1 cellular context compared by ENCODE assay signal in the genomic region with DNA sequence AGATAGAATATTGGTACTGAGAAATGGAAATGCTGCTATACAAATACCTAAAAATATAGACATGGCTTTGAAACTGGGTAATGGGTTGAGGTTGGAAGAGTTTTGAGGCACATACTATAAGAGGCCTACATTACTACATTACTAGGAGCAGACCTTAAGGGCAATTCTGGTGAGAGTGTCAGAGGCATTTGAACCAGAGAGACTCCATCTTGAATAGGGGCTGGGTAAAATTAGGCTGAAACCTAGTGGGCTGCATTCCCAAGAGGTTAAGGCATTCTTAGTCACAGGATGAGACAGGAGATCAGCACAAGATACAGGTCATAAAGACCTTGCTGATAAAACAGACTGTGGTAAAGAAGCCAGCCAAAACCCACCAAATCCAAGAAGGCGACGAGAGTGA.
A peak's percentile ranks its signal among the peaks of the same experiment; 100 is the strongest.
TF ChIP-seq lines count a peak whose summit lies in the region.

No MANE protein-coding gene starts in this region.

TF ChIP-seq in K562, 482 proteins besides CTCF, POLR2A, EP300 and RAD21 (continued from another document):
- TF ChIP-seq MAZ (CRISPR knock-in tag; conservative IDR thresholded peaks at IDR 0.05 in 1 of 2, IDR thresholded peaks at IDR 0.05 in 1 of 2), result peak in 1 of 2 experiments; percentile 85; a peak in 2 of 4 replicates
- TF ChIP-seq, protein P1, sequence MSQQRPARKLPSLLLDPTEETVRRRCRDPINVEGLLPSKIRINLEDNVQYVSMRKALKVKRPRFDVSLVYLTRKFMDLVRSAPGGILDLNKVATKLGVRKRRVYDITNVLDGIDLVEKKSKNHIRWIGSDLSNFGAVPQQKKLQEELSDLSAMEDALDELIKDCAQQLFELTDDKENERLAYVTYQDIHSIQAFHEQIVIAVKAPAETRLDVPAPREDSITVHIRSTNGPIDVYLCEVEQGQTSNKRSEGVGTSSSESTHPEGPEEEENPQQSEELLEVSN (IDR thresholded peaks at IDR 0.05; ENCODE audit: borderline replicate concordance in 1 of 2, extremely low read depth in 1 of 2, insufficient read depth in 1 of 2, insufficient read length in 1 of 2, low read depth in 1 of 2, low read length in 1 of 2, poor library complexity in 1 of 2, severe bottlenecking in 1 of 2), result no peak
- no peak for TF ChIP-seq ZNF146 (CRISPR knock-in tag; IDR thresholded peaks at IDR 0.05; ENCODE audit: unreplicated experiment)
- no peak for TF ChIP-seq CHD1 (IDR thresholded peaks at IDR 0.05; ENCODE audit: low read length)
- no peak for TF ChIP-seq PHF21A (IDR thresholded peaks at IDR 0.05; ENCODE audit: borderline replicate concordance, low read depth)
- TF ChIP-seq ZNF586 (CRISPR knock-in tag; conservative IDR thresholded peaks at IDR 0.05), result no peak
- no peak for TF ChIP-seq TOE1 (IDR thresholded peaks at IDR 0.05; ENCODE audit: borderline replicate concordance)
- TF ChIP-seq TOE1 (CRISPR knock-in tag; IDR thresholded peaks at IDR 0.05; ENCODE audit: borderline replicate concordance, low read depth), result no peak
- TF ChIP-seq, protein P2, sequence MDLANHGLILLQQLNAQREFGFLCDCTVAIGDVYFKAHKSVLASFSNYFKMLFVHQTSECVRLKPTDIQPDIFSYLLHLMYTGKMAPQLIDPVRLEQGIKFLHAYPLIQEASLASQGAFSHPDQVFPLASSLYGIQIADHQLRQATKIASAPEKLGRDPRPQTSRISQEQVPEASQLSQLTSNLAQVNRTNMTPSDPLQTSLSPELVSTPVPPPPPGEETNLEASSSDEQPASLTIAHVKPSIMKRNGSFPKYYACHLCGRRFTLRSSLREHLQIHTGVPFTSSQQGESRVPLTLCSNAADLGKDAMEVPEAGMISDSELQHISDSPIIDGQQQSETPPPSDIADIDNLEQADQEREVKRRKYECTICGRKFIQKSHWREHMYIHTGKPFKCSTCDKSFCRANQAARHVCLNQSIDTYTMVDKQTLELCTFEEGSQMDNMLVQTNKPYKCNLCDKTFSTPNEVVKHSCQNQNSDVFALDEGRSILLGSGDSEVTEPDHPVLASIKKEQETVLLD (IDR thresholded peaks at IDR 0.05), result no peak
- no peak for TF ChIP-seq ZKSCAN1 (IDR thresholded peaks at IDR 0.05; ENCODE audit: low read depth, low read length)
- TF ChIP-seq, protein P3, sequence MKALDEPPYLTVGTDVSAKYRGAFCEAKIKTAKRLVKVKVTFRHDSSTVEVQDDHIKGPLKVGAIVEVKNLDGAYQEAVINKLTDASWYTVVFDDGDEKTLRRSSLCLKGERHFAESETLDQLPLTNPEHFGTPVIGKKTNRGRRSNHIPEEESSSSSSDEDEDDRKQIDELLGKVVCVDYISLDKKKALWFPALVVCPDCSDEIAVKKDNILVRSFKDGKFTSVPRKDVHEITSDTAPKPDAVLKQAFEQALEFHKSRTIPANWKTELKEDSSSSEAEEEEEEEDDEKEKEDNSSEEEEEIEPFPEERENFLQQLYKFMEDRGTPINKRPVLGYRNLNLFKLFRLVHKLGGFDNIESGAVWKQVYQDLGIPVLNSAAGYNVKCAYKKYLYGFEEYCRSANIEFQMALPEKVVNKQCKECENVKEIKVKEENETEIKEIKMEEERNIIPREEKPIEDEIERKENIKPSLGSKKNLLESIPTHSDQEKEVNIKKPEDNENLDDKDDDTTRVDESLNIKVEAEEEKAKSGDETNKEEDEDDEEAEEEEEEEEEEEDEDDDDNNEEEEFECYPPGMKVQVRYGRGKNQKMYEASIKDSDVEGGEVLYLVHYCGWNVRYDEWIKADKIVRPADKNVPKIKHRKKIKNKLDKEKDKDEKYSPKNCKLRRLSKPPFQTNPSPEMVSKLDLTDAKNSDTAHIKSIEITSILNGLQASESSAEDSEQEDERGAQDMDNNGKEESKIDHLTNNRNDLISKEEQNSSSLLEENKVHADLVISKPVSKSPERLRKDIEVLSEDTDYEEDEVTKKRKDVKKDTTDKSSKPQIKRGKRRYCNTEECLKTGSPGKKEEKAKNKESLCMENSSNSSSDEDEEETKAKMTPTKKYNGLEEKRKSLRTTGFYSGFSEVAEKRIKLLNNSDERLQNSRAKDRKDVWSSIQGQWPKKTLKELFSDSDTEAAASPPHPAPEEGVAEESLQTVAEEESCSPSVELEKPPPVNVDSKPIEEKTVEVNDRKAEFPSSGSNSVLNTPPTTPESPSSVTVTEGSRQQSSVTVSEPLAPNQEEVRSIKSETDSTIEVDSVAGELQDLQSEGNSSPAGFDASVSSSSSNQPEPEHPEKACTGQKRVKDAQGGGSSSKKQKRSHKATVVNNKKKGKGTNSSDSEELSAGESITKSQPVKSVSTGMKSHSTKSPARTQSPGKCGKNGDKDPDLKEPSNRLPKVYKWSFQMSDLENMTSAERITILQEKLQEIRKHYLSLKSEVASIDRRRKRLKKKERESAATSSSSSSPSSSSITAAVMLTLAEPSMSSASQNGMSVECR (CRISPR knock-in tag; IDR thresholded peaks at IDR 0.05), result no peak
- peak; percentile 70; the same call in 1 of the 2 replicates for TF ChIP-seq ZNF444 (CRISPR knock-in tag; IDR thresholded peaks at IDR 0.05)
- TF ChIP-seq ERF (CRISPR knock-in tag; IDR thresholded peaks at IDR 0.05), result peak; percentile 89
- TF ChIP-seq FOSL1 (tag; conservative IDR thresholded peaks at IDR 0.05), result no peak
- TF ChIP-seq KDM2B (CRISPR knock-in tag; IDR thresholded peaks at IDR 0.05), result no peak
- no peak for TF ChIP-seq CSDE1 (IDR thresholded peaks at IDR 0.05)
- peak; percentile 87 for TF ChIP-seq SMAD3 (CRISPR knock-in tag; conservative IDR thresholded peaks at IDR 0.05)
- TF ChIP-seq, protein P4, sequence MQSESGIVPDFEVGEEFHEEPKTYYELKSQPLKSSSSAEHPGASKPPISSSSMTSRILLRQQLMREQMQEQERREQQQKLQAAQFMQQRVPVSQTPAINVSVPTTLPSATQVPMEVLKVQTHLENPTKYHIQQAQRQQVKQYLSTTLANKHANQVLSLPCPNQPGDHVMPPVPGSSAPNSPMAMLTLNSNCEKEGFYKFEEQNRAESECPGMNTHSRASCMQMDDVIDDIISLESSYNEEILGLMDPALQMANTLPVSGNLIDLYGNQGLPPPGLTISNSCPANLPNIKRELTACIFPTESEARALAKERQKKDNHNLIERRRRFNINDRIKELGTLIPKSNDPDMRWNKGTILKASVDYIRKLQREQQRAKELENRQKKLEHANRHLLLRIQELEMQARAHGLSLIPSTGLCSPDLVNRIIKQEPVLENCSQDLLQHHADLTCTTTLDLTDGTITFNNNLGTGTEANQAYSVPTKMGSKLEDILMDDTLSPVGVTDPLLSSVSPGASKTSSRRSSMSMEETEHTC (IDR thresholded peaks at IDR 0.05), result no peak
- TF ChIP-seq, protein P5, sequence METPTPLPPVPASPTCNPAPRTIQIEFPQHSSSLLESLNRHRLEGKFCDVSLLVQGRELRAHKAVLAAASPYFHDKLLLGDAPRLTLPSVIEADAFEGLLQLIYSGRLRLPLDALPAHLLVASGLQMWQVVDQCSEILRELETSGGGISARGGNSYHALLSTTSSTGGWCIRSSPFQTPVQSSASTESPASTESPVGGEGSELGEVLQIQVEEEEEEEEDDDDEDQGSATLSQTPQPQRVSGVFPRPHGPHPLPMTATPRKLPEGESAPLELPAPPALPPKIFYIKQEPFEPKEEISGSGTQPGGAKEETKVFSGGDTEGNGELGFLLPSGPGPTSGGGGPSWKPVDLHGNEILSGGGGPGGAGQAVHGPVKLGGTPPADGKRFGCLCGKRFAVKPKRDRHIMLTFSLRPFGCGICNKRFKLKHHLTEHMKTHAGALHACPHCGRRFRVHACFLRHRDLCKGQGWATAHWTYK (CRISPR knock-in tag; IDR thresholded peaks at IDR 0.05), result peak; percentile 93
- TF ChIP-seq ZNF175 (CRISPR knock-in tag; IDR thresholded peaks at IDR 0.05; ENCODE audit: low read depth), result 0 out of 2 replicates have a peak, but pooled peaks have one; percentile 44
- peak; percentile 72 for TF ChIP-seq ZNF239 (CRISPR knock-in tag; IDR thresholded peaks at IDR 0.05)
- TF ChIP-seq ZNF75A (CRISPR knock-in tag; IDR thresholded peaks at IDR 0.05), result 0 out of 2 replicates have a peak, but pooled peaks have one; percentile 24
- TF ChIP-seq, protein P6, sequence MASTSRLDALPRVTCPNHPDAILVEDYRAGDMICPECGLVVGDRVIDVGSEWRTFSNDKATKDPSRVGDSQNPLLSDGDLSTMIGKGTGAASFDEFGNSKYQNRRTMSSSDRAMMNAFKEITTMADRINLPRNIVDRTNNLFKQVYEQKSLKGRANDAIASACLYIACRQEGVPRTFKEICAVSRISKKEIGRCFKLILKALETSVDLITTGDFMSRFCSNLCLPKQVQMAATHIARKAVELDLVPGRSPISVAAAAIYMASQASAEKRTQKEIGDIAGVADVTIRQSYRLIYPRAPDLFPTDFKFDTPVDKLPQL (IDR thresholded peaks at IDR 0.05; ENCODE audit: extremely low read depth, insufficient read length), result no peak
- no peak for TF ChIP-seq RBM22 (IDR thresholded peaks at IDR 0.05; ENCODE audit: low read depth, low read length, poor library complexity, severe bottlenecking)
- TF ChIP-seq, protein P7, sequence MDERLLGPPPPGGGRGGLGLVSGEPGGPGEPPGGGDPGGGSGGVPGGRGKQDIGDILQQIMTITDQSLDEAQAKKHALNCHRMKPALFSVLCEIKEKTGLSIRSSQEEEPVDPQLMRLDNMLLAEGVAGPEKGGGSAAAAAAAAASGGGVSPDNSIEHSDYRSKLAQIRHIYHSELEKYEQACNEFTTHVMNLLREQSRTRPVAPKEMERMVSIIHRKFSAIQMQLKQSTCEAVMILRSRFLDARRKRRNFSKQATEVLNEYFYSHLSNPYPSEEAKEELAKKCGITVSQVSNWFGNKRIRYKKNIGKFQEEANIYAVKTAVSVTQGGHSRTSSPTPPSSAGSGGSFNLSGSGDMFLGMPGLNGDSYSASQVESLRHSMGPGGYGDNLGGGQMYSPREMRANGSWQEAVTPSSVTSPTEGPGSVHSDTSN (CRISPR knock-in tag; IDR thresholded peaks at IDR 0.05; ENCODE audit: low read depth), result no peak
- TF ChIP-seq, protein P7 (tag; conservative IDR thresholded peaks at IDR 0.05; ENCODE audit: low read depth), result no peak
